ENCODE assay signal across 3 cellular contexts in genomic region chr6:161548713-161549112, GRCh38.
"Had no signal": no experiment of that assay in that cellular context is flagged by ENCODE, and none has a peak within 500 bp of the region (broad histone marks: within the 10 kb centered on the region; RNA-seq: fewer than 3 reads in every experiment).

No MANE protein-coding gene starts in this region.

- H3K4me3 ChIP-seq: GM12878 had no signal

- DNase-seq: GDM1, GF-D8 had no signal

- ATAC-seq: GM12878 had no signal
